1 cellular context compared by ENCODE assay signal in the genomic region with DNA sequence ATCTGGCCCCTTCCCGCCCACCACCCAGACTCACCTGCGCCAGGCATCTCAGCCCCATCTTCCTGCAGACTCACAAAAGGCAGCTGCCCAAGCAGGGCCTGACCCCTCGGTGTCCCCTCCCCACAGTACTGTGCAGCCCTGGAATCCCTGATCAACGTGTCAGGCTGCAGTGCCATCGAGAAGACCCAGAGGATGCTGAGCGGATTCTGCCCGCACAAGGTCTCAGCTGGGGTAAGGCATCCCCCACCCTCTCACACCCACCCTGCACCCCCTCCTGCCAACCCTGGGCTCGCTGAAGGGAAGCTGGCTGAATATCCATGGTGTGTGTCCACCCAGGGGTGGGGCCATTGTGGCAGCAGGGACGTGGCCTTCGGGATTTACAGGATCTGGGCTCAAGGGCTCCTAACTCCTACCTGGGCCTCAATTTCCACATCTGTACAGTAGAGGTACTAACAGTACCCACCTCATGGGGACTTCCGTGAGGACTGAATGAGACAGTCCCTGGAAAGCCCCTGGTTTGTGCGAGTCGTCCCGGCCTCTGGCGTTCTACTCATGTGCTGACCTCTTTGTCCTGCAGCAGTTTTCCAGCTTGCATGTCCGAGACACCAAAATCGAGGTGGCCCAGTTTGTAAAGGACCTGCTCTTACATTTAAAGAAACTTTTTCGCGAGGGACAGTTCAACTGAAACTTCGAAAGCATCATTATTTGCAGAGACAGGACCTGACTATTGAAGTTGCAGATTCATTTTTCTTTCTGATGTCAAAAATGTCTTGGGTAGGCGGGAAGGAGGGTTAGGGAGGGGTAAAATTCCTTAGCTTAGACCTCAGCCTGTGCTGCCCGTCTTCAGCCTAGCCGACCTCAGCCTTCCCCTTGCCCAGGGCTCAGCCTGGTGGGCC.
TF ChIP-seq lines count a peak whose summit lies in the region.

No MANE protein-coding gene starts in this region.

TF ChIP-seq in H1, 55 proteins besides CTCF, POLR2A, EP300 and RAD21:
- TF ChIP-seq CBX8 (IDR thresholded peaks at IDR 0.05; ENCODE audit: borderline replicate concordance, low read depth, low read length): no peak
- TF ChIP-seq, protein P1, sequence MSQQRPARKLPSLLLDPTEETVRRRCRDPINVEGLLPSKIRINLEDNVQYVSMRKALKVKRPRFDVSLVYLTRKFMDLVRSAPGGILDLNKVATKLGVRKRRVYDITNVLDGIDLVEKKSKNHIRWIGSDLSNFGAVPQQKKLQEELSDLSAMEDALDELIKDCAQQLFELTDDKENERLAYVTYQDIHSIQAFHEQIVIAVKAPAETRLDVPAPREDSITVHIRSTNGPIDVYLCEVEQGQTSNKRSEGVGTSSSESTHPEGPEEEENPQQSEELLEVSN (IDR thresholded peaks at IDR 0.05): peak; percentile 45; the same call in 1 of the 2 replicates
